1 cellular context compared by ENCODE assay signal in the genomic region with DNA sequence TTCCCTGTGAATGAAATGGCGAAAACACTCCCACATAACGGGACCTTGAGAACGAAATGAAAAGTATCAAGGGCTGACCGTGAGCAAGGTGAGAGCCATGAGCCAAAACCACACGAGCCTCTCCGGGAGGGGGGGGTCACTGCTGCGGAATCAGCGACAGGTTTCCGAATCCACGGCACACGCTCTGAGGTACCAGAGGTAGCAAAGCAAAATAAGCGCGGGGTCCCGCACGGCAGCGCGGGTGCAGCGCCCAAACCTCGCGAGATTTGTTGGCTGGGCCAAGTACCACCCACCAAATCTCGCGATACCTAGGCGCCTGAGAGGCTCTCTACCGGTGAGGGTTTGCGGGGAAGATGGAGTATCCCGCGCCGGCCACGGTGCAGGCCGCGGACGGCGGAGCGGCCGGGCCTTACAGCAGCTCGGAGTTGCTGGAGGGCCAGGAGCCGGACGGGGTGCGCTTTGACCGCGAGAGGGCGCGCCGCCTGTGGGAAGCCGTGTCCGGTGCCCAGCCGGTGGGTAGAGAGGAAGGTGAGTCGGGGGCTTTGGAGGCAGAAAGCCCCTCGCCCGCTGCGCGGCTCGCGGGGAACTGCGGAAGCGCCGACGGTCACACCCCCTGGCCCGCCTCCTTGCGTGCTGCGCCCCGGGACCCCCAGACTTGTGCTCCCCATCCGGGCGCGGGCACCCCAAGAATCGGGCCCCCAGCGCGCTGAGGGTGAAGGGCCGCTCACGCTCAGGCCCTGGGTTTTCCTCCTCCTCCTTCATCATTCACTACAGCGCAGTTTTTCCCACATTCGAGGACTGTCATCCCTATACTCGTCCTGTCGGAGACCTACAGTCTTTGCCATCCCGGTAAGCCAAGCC.
TF ChIP-seq lines count a peak whose summit lies in the region.

A gene with protein sequence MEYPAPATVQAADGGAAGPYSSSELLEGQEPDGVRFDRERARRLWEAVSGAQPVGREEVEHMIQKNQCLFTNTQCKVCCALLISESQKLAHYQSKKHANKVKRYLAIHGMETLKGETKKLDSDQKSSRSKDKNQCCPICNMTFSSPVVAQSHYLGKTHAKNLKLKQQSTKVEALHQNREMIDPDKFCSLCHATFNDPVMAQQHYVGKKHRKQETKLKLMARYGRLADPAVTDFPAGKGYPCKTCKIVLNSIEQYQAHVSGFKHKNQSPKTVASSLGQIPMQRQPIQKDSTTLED (plus strand): TSS at position 311 of the 861 bp plus-strand sequence. CDS start 43 bp downstream, at position 354.

TF ChIP-seq in K562, 482 proteins besides CTCF, POLR2A, EP300 and RAD21 (continued from another document and continues in another):
- TF ChIP-seq, protein P1, sequence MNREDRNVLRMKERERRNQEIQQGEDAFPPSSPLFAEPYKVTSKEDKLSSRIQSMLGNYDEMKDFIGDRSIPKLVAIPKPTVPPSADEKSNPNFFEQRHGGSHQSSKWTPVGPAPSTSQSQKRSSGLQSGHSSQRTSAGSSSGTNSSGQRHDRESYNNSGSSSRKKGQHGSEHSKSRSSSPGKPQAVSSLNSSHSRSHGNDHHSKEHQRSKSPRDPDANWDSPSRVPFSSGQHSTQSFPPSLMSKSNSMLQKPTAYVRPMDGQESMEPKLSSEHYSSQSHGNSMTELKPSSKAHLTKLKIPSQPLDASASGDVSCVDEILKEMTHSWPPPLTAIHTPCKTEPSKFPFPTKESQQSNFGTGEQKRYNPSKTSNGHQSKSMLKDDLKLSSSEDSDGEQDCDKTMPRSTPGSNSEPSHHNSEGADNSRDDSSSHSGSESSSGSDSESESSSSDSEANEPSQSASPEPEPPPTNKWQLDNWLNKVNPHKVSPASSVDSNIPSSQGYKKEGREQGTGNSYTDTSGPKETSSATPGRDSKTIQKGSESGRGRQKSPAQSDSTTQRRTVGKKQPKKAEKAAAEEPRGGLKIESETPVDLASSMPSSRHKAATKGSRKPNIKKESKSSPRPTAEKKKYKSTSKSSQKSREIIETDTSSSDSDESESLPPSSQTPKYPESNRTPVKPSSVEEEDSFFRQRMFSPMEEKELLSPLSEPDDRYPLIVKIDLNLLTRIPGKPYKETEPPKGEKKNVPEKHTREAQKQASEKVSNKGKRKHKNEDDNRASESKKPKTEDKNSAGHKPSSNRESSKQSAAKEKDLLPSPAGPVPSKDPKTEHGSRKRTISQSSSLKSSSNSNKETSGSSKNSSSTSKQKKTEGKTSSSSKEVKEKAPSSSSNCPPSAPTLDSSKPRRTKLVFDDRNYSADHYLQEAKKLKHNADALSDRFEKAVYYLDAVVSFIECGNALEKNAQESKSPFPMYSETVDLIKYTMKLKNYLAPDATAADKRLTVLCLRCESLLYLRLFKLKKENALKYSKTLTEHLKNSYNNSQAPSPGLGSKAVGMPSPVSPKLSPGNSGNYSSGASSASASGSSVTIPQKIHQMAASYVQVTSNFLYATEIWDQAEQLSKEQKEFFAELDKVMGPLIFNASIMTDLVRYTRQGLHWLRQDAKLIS (CRISPR knock-in tag; IDR thresholded peaks at IDR 0.05), result 0 out of 2 replicates have a peak, but pooled peaks have one; percentile 41
- TF ChIP-seq TBL1XR1 (IDR thresholded peaks at IDR 0.05; ENCODE audit: low read length in 2 of 2) (peak in 1 of 2 experiments; percentile 21; a peak in 1 of 4 replicates), FOXK2 (conservative IDR thresholded peaks at IDR 0.05 in 1 of 2, IDR thresholded peaks at IDR 0.05 in 1 of 2; ENCODE audit: low read depth in 2 of 2) (no peak; a peak in 1 of 4 replicates), BCOR (IDR thresholded peaks at IDR 0.05) (peak; percentile 75; the same call in 1 of the 2 replicates), L3MBTL2 (IDR thresholded peaks at IDR 0.05) (peak; percentile 34), HDAC3 (IDR thresholded peaks at IDR 0.05; ENCODE audit: borderline replicate concordance, partially characterized antibody) (peak; percentile 55), TOE1 (IDR thresholded peaks at IDR 0.05; ENCODE audit: borderline replicate concordance) (no peak), TOE1 (CRISPR knock-in tag; IDR thresholded peaks at IDR 0.05; ENCODE audit: borderline replicate concordance, low read depth) (no peak), MBD2 (IDR thresholded peaks at IDR 0.05; ENCODE audit: borderline replicate concordance, low read depth) (peak; percentile 71; the same call in 1 of the 2 replicates), OTX1 (CRISPR knock-in tag; IDR thresholded peaks at IDR 0.05) (no peak), RBM25 (IDR thresholded peaks at IDR 0.05; ENCODE audit: low read depth, low read length, severe bottlenecking) (peak; percentile 96), PHF8 (IDR thresholded peaks at IDR 0.05; ENCODE audit: borderline replicate concordance, low read length) (peak; percentile 95), KAT7 (CRISPR knock-in tag; IDR thresholded peaks at IDR 0.05; ENCODE audit: borderline replicate concordance) (peak; percentile 83), TBP (optimal IDR thresholded peaks at IDR 0.05; ENCODE audit: low read depth, low read length) (peak; percentile 90), TCF3 (CRISPR knock-in tag; IDR thresholded peaks at IDR 0.05) (no peak), HNRNPL (IDR thresholded peaks at IDR 0.05; ENCODE audit: low read depth, low read length) (0 out of 2 replicates have a peak, but pooled peaks have one; percentile 55), CCNT2 (IDR thresholded peaks at IDR 0.05; ENCODE audit: borderline replicate concordance, extremely low read depth, insufficient read length, low read depth, low read length) (peak; percentile 46), ARID2 (IDR thresholded peaks at IDR 0.05) (no peak), ETV6 (IDR thresholded peaks at IDR 0.05; ENCODE audit: borderline replicate concordance in 1 of 2, low read depth in 2 of 2, low read length in 1 of 2) (no peak), ETV6 (CRISPR knock-in tag; IDR thresholded peaks at IDR 0.05; ENCODE audit: borderline replicate concordance) (no peak), ZNF778 (CRISPR knock-in tag; IDR thresholded peaks at IDR 0.05) (no peak), RCOR1 (IDR thresholded peaks at IDR 0.05; ENCODE audit: borderline replicate concordance in 1 of 2, low read depth in 2 of 2, low read length in 2 of 2) (peak in 1 of 2 experiments; percentile 51; a peak in 2 of 4 replicates), ZNF586 (CRISPR knock-in tag; conservative IDR thresholded peaks at IDR 0.05) (no peak), GABPA (tag; conservative IDR thresholded peaks at IDR 0.05; ENCODE audit: low read depth) (0 out of 2 replicates have a peak, but pooled peaks have one; percentile 4), GTF2F1 (IDR thresholded peaks at IDR 0.05; ENCODE audit: low read depth, low read length) (peak; percentile 39; the same call in 1 of the 2 replicates), ARHGAP35 (IDR thresholded peaks at IDR 0.05; ENCODE audit: partially characterized antibody) (peak; percentile 95), ZNF217 (CRISPR knock-in tag; IDR thresholded peaks at IDR 0.05) (no peak), ZBTB7A (IDR thresholded peaks at IDR 0.05; ENCODE audit: borderline replicate concordance, control insufficient read depth, low read depth, low read length) (peak; percentile 87; the same call in 1 of the 2 replicates), NR3C1 (CRISPR knock-in tag; IDR thresholded peaks at IDR 0.05) (0 out of 2 replicates have a peak, but pooled peaks have one; percentile 57), ZNF589 (CRISPR knock-in tag; IDR thresholded peaks at IDR 0.05; ENCODE audit: low read depth) (peak; percentile 32; the same call in 1 of the 2 replicates), MTA2 (IDR thresholded peaks at IDR 0.05; ENCODE audit: low read depth) (no peak), CHD1 (IDR thresholded peaks at IDR 0.05; ENCODE audit: low read length) (peak; percentile 74)
- TF ChIP-seq, protein P2, sequence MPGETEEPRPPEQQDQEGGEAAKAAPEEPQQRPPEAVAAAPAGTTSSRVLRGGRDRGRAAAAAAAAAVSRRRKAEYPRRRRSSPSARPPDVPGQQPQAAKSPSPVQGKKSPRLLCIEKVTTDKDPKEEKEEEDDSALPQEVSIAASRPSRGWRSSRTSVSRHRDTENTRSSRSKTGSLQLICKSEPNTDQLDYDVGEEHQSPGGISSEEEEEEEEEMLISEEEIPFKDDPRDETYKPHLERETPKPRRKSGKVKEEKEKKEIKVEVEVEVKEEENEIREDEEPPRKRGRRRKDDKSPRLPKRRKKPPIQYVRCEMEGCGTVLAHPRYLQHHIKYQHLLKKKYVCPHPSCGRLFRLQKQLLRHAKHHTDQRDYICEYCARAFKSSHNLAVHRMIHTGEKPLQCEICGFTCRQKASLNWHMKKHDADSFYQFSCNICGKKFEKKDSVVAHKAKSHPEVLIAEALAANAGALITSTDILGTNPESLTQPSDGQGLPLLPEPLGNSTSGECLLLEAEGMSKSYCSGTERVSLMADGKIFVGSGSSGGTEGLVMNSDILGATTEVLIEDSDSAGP (CRISPR knock-in tag; IDR thresholded peaks at IDR 0.05), result no peak
- TF ChIP-seq, protein P3, sequence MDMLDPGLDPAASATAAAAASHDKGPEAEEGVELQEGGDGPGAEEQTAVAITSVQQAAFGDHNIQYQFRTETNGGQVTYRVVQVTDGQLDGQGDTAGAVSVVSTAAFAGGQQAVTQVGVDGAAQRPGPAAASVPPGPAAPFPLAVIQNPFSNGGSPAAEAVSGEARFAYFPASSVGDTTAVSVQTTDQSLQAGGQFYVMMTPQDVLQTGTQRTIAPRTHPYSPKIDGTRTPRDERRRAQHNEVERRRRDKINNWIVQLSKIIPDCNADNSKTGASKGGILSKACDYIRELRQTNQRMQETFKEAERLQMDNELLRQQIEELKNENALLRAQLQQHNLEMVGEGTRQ (CRISPR knock-in tag; IDR thresholded peaks at IDR 0.05), result no peak
- TF ChIP-seq, protein P4, sequence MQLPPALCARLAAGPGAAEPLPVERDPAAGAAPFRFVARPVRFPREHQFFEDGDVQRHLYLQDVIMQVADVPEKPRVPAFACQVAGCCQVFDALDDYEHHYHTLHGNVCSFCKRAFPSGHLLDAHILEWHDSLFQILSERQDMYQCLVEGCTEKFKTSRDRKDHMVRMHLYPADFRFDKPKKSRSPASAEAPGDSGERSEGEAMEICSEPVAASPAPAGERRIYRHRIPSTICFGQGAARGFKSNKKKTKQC (CRISPR knock-in tag; IDR thresholded peaks at IDR 0.05), result peak; percentile 6; the same call in 1 of the 2 replicates
- TF ChIP-seq, protein P5, sequence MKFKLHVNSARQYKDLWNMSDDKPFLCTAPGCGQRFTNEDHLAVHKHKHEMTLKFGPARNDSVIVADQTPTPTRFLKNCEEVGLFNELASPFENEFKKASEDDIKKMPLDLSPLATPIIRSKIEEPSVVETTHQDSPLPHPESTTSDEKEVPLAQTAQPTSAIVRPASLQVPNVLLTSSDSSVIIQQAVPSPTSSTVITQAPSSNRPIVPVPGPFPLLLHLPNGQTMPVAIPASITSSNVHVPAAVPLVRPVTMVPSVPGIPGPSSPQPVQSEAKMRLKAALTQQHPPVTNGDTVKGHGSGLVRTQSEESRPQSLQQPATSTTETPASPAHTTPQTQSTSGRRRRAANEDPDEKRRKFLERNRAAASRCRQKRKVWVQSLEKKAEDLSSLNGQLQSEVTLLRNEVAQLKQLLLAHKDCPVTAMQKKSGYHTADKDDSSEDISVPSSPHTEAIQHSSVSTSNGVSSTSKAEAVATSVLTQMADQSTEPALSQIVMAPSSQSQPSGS (CRISPR knock-in tag; IDR thresholded peaks at IDR 0.05), result no peak
- TF ChIP-seq, protein P6, sequence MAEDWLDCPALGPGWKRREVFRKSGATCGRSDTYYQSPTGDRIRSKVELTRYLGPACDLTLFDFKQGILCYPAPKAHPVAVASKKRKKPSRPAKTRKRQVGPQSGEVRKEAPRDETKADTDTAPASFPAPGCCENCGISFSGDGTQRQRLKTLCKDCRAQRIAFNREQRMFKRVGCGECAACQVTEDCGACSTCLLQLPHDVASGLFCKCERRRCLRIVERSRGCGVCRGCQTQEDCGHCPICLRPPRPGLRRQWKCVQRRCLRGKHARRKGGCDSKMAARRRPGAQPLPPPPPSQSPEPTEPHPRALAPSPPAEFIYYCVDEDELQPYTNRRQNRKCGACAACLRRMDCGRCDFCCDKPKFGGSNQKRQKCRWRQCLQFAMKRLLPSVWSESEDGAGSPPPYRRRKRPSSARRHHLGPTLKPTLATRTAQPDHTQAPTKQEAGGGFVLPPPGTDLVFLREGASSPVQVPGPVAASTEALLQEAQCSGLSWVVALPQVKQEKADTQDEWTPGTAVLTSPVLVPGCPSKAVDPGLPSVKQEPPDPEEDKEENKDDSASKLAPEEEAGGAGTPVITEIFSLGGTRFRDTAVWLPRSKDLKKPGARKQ (CRISPR knock-in tag; IDR thresholded peaks at IDR 0.05), result no peak
- TF ChIP-seq, protein P7, sequence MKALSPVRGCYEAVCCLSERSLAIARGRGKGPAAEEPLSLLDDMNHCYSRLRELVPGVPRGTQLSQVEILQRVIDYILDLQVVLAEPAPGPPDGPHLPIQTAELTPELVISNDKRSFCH (CRISPR knock-in tag; IDR thresholded peaks at IDR 0.05), result no peak
- TF ChIP-seq, protein P7 (tag; IDR thresholded peaks at IDR 0.05), result 0 out of 2 replicates have a peak, but pooled peaks have one; percentile 23
- TF ChIP-seq, protein P8, sequence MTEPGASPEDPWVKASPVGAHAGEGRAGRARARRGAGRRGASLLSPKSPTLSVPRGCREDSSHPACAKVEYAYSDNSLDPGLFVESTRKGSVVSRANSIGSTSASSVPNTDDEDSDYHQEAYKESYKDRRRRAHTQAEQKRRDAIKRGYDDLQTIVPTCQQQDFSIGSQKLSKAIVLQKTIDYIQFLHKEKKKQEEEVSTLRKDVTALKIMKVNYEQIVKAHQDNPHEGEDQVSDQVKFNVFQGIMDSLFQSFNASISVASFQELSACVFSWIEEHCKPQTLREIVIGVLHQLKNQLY (CRISPR knock-in tag; conservative IDR thresholded peaks at IDR 0.05), result no peak
- TF ChIP-seq, protein P9, sequence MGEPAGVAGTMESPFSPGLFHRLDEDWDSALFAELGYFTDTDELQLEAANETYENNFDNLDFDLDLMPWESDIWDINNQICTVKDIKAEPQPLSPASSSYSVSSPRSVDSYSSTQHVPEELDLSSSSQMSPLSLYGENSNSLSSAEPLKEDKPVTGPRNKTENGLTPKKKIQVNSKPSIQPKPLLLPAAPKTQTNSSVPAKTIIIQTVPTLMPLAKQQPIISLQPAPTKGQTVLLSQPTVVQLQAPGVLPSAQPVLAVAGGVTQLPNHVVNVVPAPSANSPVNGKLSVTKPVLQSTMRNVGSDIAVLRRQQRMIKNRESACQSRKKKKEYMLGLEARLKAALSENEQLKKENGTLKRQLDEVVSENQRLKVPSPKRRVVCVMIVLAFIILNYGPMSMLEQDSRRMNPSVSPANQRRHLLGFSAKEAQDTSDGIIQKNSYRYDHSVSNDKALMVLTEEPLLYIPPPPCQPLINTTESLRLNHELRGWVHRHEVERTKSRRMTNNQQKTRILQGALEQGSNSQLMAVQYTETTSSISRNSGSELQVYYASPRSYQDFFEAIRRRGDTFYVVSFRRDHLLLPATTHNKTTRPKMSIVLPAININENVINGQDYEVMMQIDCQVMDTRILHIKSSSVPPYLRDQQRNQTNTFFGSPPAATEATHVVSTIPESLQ (CRISPR knock-in tag; IDR thresholded peaks at IDR 0.05), result peak; percentile 96; the same call in 1 of the 2 replicates
- TF ChIP-seq, protein P10, sequence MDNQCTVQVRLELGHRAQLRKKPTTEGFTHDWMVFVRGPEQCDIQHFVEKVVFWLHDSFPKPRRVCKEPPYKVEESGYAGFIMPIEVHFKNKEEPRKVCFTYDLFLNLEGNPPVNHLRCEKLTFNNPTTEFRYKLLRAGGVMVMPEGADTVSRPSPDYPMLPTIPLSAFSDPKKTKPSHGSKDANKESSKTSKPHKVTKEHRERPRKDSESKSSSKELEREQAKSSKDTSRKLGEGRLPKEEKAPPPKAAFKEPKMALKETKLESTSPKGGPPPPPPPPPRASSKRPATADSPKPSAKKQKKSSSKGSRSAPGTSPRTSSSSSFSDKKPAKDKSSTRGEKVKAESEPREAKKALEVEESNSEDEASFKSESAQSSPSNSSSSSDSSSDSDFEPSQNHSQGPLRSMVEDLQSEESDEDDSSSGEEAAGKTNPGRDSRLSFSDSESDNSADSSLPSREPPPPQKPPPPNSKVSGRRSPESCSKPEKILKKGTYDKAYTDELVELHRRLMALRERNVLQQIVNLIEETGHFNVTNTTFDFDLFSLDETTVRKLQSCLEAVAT (IDR thresholded peaks at IDR 0.05), result no peak
